Comparison of ENCODE assay signal across 8 cellular contexts in the genomic region with DNA sequence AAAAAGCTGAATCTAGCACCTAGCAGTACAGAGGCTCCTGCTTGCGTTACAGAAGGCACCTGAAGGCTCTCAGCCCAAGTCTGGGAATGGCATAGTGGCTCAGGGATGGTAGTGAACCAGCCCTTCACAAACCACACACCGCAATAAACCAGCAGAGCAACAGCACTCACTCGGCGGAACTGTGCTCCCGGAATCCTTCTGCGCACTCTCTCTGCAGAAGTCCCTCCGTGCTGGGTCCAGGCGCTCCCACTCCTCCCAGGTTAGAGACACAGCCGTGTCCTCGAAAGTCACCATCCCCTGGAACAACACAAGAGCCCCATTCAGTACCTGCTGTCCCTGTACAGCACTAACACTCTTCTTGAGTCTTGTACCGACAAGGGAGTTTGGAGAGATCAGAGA. TPM values are rescaled to one million over a fixed set of nuclear protein-coding genes. Genes with fewer than 3 reads are reported as not detected.
DNase-seq lines count a peak whose midpoint lies in the region; ATAC-seq and TF ChIP-seq lines count a peak whose summit lies in the region.

No MANE protein-coding gene starts in this region.

- H3K27me3 ChIP-seq in GM23248 (replicated peaks; ENCODE audit: insufficient read depth) (no peaks in the 10 kb centered on the region), Peyer's patch (no peaks in the 10 kb centered on the region), esophagus (ENCODE audit: control insufficient read depth in 1 of 2, insufficient read depth in 2 of 2, low read length in 2 of 2) (no peaks in the 10 kb centered on the region)

- peaks cover 30% of the 10 kb centered on the region for H3K36me3 Mint-ChIP-seq in progenitor cell of endocrine pancreas (ENCODE audit: insufficient read depth)

- no peaks in the 10 kb centered on the region for H3K9me2 ChIP-seq in GM23248 (ENCODE audit: insufficient read depth)

- no peaks in the 10 kb centered on the region; the same call in 1 of the 2 replicates for H4K20me1 ChIP-seq in GM23248 (ENCODE audit: insufficient read depth)

- peak overlapping the region; percentile 84 for H3K4me2 ChIP-seq in GM23248 (ENCODE audit: unreplicated experiment)

- peaks cover 12% of the 10 kb centered on the region; the same call in 1 of the 2 replicates for H3K4me1 ChIP-seq in GM23248 (ENCODE audit: insufficient read depth)
- peaks cover 2 to 26% (median 13%) of the 10 kb centered on the region in 4 donors for H3K4me1 ChIP-seq in Peyer's patch
- H3K4me1 ChIP-seq in esophagus (ENCODE audit: control insufficient read depth in 2 of 2, insufficient read depth in 2 of 2, low read length in 1 of 2), result peaks cover 3 to 5% of the 10 kb centered on the region in 2 donors

- H3K9me3 Mint-ChIP-seq in progenitor cell of endocrine pancreas (ENCODE audit: low read depth), result peaks cover 9% of the 10 kb centered on the region

- H3K9me3 ChIP-seq in GM23248 (ENCODE audit: low read depth) (no peaks in the 10 kb centered on the region), Peyer's patch (peaks cover 0 to 17% (median 4%) of the 10 kb centered on the region in 4 donors), esophagus (ENCODE audit: control insufficient read depth in 2 of 2, insufficient read depth in 1 of 2, low read depth in 1 of 2, low read length in 1 of 2) (peaks cover 7 to 14% of the 10 kb centered on the region in 2 donors)

- H3F3A ChIP-seq in GM23248 (ENCODE audit: insufficient read depth), result peaks cover 11% of the 10 kb centered on the region; the same call in 1 of the 2 replicates

- H3K36me3 ChIP-seq in GM23248 (ENCODE audit: low read depth) (peaks cover 31% of the 10 kb centered on the region), Peyer's patch (peaks cover 0 to 32% (median 3%) of the 10 kb centered on the region in 3 donors), esophagus (ENCODE audit: control insufficient read depth in 2 of 2, insufficient read depth in 2 of 2, low read length in 1 of 2) (peaks cover 15% of the 10 kb centered on the region in 2 donors)

- peak overlapping the region; percentile 99 for H3K4me3 ChIP-seq in GM23248
- peak overlapping the region; percentile 73 to 98 (median 86) for H3K4me3 ChIP-seq in Peyer's patch
- peak overlapping the region; percentile 26 to 99 for H3K4me3 ChIP-seq in esophagus (ENCODE audit: low read depth in 1 of 2, low read length in 2 of 2)

- DNase-seq in GM23248, result peak; percentile 11
- no peak for DNase-seq in Peyer's patch
- no peak for DNase-seq in progenitor cell of endocrine pancreas (ENCODE audit: low spot score, unreplicated experiment)
- no peak for DNase-seq in D341Med (ENCODE audit: low spot score)
- no peak for DNase-seq in NCI-H1092 (lab: John Stamatoyannopoulos, UW)
- DNase-seq in NCI-H2196 treated with DMSO at 0.1 percent for 48 hours (lab: John Stamatoyannopoulos, UW; ENCODE audit: unreplicated experiment), result no peak

- TF ChIP-seq POLR2A in Peyer's patch (IDR thresholded peaks at IDR 0.05), result no peak

- peak overlapping the region; percentile 88 for H3K27ac ChIP-seq in GM23248
- H3K27ac ChIP-seq in Peyer's patch, result peak overlapping the region in 3 of 4 donors; percentile 97 to 99 (median 98)
- H3K27ac ChIP-seq in esophagus (ENCODE audit: low read depth in 2 of 2, low read length in 1 of 2), result peak overlapping the region in 1 of 2 donors; percentile 36

- H3K27me3 Mint-ChIP-seq in progenitor cell of endocrine pancreas, result no peaks in the 10 kb centered on the region

- TF ChIP-seq CTCF in Peyer's patch (IDR thresholded peaks at IDR 0.05), result no peak
- no peak for TF ChIP-seq CTCF in progenitor cell of endocrine pancreas (IDR thresholded peaks at IDR 0.05; ENCODE audit: unreplicated experiment)

- no peak overlapping the region for H2AFZ ChIP-seq in GM23248

- peak overlapping the region; percentile 65 for H3K27ac Mint-ChIP-seq in progenitor cell of endocrine pancreas

- peak overlapping the region; percentile 92 for H3K4me3 Mint-ChIP-seq in progenitor cell of endocrine pancreas (ENCODE audit: low read depth)

- H3K9ac ChIP-seq in GM23248, result peak overlapping the region; percentile 88

- no peak for ATAC-seq in HG03045 (IDR thresholded peaks at IDR 0.05; ENCODE audit: unreplicated experiment)

- WGBS in GM23248 (ENCODE audit: low coverage in 1 of 2, low lambda C conversion rate in 2 of 2, missing lambda C conversion rate in 2 of 2), 2 experiments, result 71 to 72% methylated on average over 11 of the region's 11 CpGs
- WGBS in esophagus, 2 donors, result 63 to 71% methylated on average over 11 of the region's 11 CpGs

- in situ Hi-C loops in GM23248 (cut with MboI), result no loop called here

- peaks cover 17% of the 10 kb centered on the region for H3K4me1 Mint-ChIP-seq in progenitor cell of endocrine pancreas (ENCODE audit: low read depth)

- peaks cover 86% of the 10 kb centered on the region for H3K79me2 ChIP-seq in GM23248 (ENCODE audit: insufficient read depth)

RNA-seq across cellular contexts. Expression of a gene that starts 1.5 kb away (rescaled TPM):
- total RNA-seq in GM23248 (2014; rRNA removed; shearing (Covaris generic)), result 17.3 and 24.3 TPM in 2 replicates
- polyA plus RNA-seq in GM23248 (2016; fragmentation: Nextera tagmentation; extraction: Ambion mirVana) (16.8 and 17.6 TPM in 2 replicates), esophagus (10 to 100 TPM; 15.2 to 19.8 TPM)
- total RNA-seq in Peyer's patch (10 to 100 TPM; 37.3 to 71.8 (median 58.0) TPM), progenitor cell of endocrine pancreas (23.7 and 24.8 TPM in 2 replicates)

RNA-seq across cellular contexts. Expression of a gene that starts 5.9 kb away (rescaled TPM):
- 10.7 and 12.0 TPM in 2 replicates for total RNA-seq in GM23248 (2014; rRNA removed; shearing (Covaris generic))
- 6.3 and 6.4 TPM in 2 replicates for polyA plus RNA-seq in GM23248 (2016; fragmentation: Nextera tagmentation; extraction: Ambion mirVana)
- total RNA-seq in Peyer's patch, result 10 to 100 TPM in 2 of 4 donors, 1 to 10 TPM in 2; 7.2 to 20.6 (median 11.7) TPM
- 1 to 10 TPM; 2.2 to 2.5 TPM for polyA plus RNA-seq in esophagus
- 14.7 and 15.2 TPM in 2 replicates for total RNA-seq in progenitor cell of endocrine pancreas

RNA-seq across cellular contexts. Expression of a gene that starts 25.9 kb away (rescaled TPM):
- 2.8 and 8.5 TPM in 2 replicates for total RNA-seq in GM23248 (2014; rRNA removed; shearing (Covaris generic))
- polyA plus RNA-seq in GM23248 (2016; fragmentation: Nextera tagmentation; extraction: Ambion mirVana) (4.5 and 5.3 TPM in 2 replicates), esophagus (10 to 100 TPM in 1 of 2 donors, 1 to 10 TPM in 1; 4.7 to 11.3 TPM)
- total RNA-seq in Peyer's patch (10 to 100 TPM; 23.8 to 44.8 (median 36.8) TPM), progenitor cell of endocrine pancreas (26.7 and 27.4 TPM in 2 replicates)

RNA-seq across cellular contexts. Expression of a gene that starts 32.6 kb away (rescaled TPM):
- 1,746 and 2,237 TPM in 2 replicates for total RNA-seq in GM23248 (2014; rRNA removed; shearing (Covaris generic))
- polyA plus RNA-seq in GM23248 (2016; fragmentation: Nextera tagmentation; extraction: Ambion mirVana) (719 and 722 TPM in 2 replicates), esophagus (1,000 to 10,000 TPM; 1,217 to 1,445 TPM)
- total RNA-seq in Peyer's patch (100 to 1,000 TPM; 352 to 597 (median 546) TPM), progenitor cell of endocrine pancreas (328 and 330 TPM in 2 replicates)

RNA-seq across cellular contexts. Expression of a gene that starts 53.4 kb away (rescaled TPM):
- 6.2 and 9.2 TPM in 2 replicates for total RNA-seq in GM23248 (2014; rRNA removed; shearing (Covaris generic))
- 6.2 and 8.2 TPM in 2 replicates for polyA plus RNA-seq in GM23248 (2016; fragmentation: Nextera tagmentation; extraction: Ambion mirVana)
- total RNA-seq in Peyer's patch, result 1 to 10 TPM; 2.2 to 4.2 (median 2.6) TPM
- 1 to 10 TPM; 2.8 to 3.8 TPM for polyA plus RNA-seq in esophagus
- total RNA-seq in progenitor cell of endocrine pancreas, result 12.5 and 12.9 TPM in 2 replicates
